ENCODE assay signal across 10 cellular contexts in genomic region chr3:23712095-23712494, GRCh38.
A peak's percentile ranks its signal among the peaks of the same experiment; 100 is the strongest.
DNase-seq lines count a peak whose midpoint lies in the region; ATAC-seq and TF ChIP-seq lines count a peak whose summit lies in the region.
"Had no signal": no experiment of that assay in that cellular context is flagged by ENCODE, and none has a peak within 500 bp of the region (broad histone marks: within the 10 kb centered on the region; RNA-seq: fewer than 3 reads in every experiment).

No MANE protein-coding gene starts in this region.

- no peaks in the 10 kb centered on the region for H3K27me3 Mint-ChIP-seq in neural crest cell (ENCODE audit: low read depth)

- no peaks in the 10 kb centered on the region for H3K9me3 ChIP-seq in OCI-LY7 (ENCODE audit: low read length)
- no peaks in the 10 kb centered on the region for H3K9me3 ChIP-seq in colonic mucosa

- intact Hi-C loops in OCI-LY7 (cut with micrococcal nuclease; ENCODE audit: unreplicated experiment) = no loop called here
- intact Hi-C loops in colonic mucosa (cut with DNase I) = no loop called here

- peak overlapping the region; percentile 84; the same call in 1 of the 2 replicates for H2AFZ ChIP-seq in OCI-LY7 (ENCODE audit: low read length)

- H3K79me2 ChIP-seq in OCI-LY7 (ENCODE audit: insufficient read depth, low read depth, low read length) = no peaks in the 10 kb centered on the region

- no peak overlapping the region for H3K4me3 ChIP-seq in OCI-LY7 (ENCODE audit: low read depth, low read length, poor library complexity, severe bottlenecking)
- no peak overlapping the region for H3K4me3 ChIP-seq in colonic mucosa
- H3K4me3 ChIP-seq: cardiac muscle cell had no signal

- H3K9me2 ChIP-seq in OCI-LY7 (ENCODE audit: insufficient read depth, low read length) = no peaks in the 10 kb centered on the region

- BruUV-seq in OCI-LY7 (replicated peaks; lab: Mats Ljungman, UMichigan) = no TSS peak

- no peak overlapping the region for H3K27ac ChIP-seq in OCI-LY7 (ENCODE audit: low read depth, low read length, poor library complexity, severe bottlenecking)
- H3K27ac ChIP-seq in colonic mucosa = no peak overlapping the region
- H3K27ac ChIP-seq: cardiac muscle cell had no signal

- TF ChIP-seq CTCF in OCI-LY7 (conservative IDR thresholded peaks at IDR 0.05; ENCODE audit: low read length) = no peak
- TF ChIP-seq CTCF in neural crest cell (conservative IDR thresholded peaks at IDR 0.05) = no peak
- no peak for TF ChIP-seq CTCF in omental fat pad (IDR thresholded peaks at IDR 0.05)
- TF ChIP-seq CTCF in colonic mucosa (IDR thresholded peaks at IDR 0.05) = no peak

- peaks cover 19% of the 10 kb centered on the region for H3K4me1 Mint-ChIP-seq in neural crest cell

- CTCF ChIA-PET in OCI-LY7 (lab: Charles Lee; ENCODE audit: unreplicated experiment) = no interaction called here

- no peak overlapping the region for H3K9ac ChIP-seq in colonic mucosa (ENCODE audit: low read depth in 2 of 2, low read length in 2 of 2)

- DNase-seq in OCI-LY7 (ENCODE audit: low spot score) (peak; percentile 29), neural crest cell (ENCODE audit: low read depth, low spot score) (no peak), NCI-H510A treated with DMSO at 0.1 percent for 48 hours (lab: John Stamatoyannopoulos, UW) (no peak), omental fat pad (ENCODE audit: low spot score) (no peak), colonic mucosa (no peak)
- DNase-seq: activated CD4-positive, alpha-beta T cell treated with anti-CD3 and anti-CD28 coated beads for 1 hour had no signal

- ATAC-seq in GM18868 (IDR thresholded peaks at IDR 0.05; ENCODE audit: unreplicated experiment) = peak; percentile 94
- ATAC-seq in HG02678 (IDR thresholded peaks at IDR 0.05; ENCODE audit: unreplicated experiment) = peak; percentile 78
- ATAC-seq in GM19467 (IDR thresholded peaks at IDR 0.05; ENCODE audit: unreplicated experiment) = no peak
- ATAC-seq in omental fat pad (ENCODE audit: low FRiP score) = no peak

- H4K20me1 ChIP-seq in OCI-LY7 (ENCODE audit: insufficient read depth, low read length) = no peaks in the 10 kb centered on the region

- H3K4me2 ChIP-seq in OCI-LY7 (ENCODE audit: low read length) = peak overlapping the region; percentile 53

- H3K36me3 Mint-ChIP-seq in neural crest cell (ENCODE audit: low read depth) = no peaks in the 10 kb centered on the region

- H3K4me1 ChIP-seq in OCI-LY7 (ENCODE audit: insufficient read depth, low read length, poor library complexity, severe bottlenecking) (peaks cover 57% of the 10 kb centered on the region), colonic mucosa (no peaks in the 10 kb centered on the region)

- peaks cover 4% of the 10 kb centered on the region for H3K9me3 Mint-ChIP-seq in neural crest cell

- H3K36me3 ChIP-seq in OCI-LY7 (ENCODE audit: insufficient read depth, low read length) = no peaks in the 10 kb centered on the region; the same call in 1 of the 2 replicates
- no peaks in the 10 kb centered on the region for H3K36me3 ChIP-seq in colonic mucosa
- H3K36me3 ChIP-seq: cardiac muscle cell had no signal

- POLR2A ChIA-PET in OCI-LY7 (lab: Charles Lee) = interaction anchor here (1.0 to 1.6 kb wide), 3 partner anchors 10 to 51 kb away, joined by 3 to 8 read pairs (median 3); no protein-coding TSS in a partner anchor

- peak overlapping the region; percentile 60 for H3K27ac Mint-ChIP-seq in neural crest cell (ENCODE audit: unreplicated experiment)

- peaks cover 4% of the 10 kb centered on the region for H3K27me3 ChIP-seq in colonic mucosa
- H3K27me3 ChIP-seq: cardiac muscle cell had no signal

- no peak overlapping the region for H3K4me3 Mint-ChIP-seq in neural crest cell

Comparison
In these comparisons a context has a peak if more than half of its experiments do, and no peak if none do; other contexts are left out.
1. ATAC-seq: peak in GM18868 (single experiment) and HG02678 (single experiment); none in GM19467 (single experiment) and omental fat pad (single experiment).